In genomic region chr12:6424008-6424347, GRCh38 we compare ENCODE assay signal across 1 cellular context.
TF ChIP-seq lines count a peak whose summit lies in the region.

No MANE protein-coding gene starts in this region.

TF ChIP-seq in H1, 55 proteins besides CTCF, POLR2A, EP300 and RAD21:
- TF ChIP-seq RXRA (IDR thresholded peaks at IDR 0.05; ENCODE audit: insufficient read depth, low read depth, low read length) = no peak
- no peak for TF ChIP-seq SIN3A (conservative IDR thresholded peaks at IDR 0.05 in 1 of 2, IDR thresholded peaks at IDR 0.05 in 1 of 2; ENCODE audit: low read depth in 1 of 2, low read length in 2 of 2)
- TF ChIP-seq CBX5 (IDR thresholded peaks at IDR 0.05; ENCODE audit: low read depth, low read length) = no peak
- no peak for TF ChIP-seq KDM5A (IDR thresholded peaks at IDR 0.05; ENCODE audit: low read length)
- TF ChIP-seq CHD2 (IDR thresholded peaks at IDR 0.05; ENCODE audit: low read length) = no peak
- no peak for TF ChIP-seq GABPA (IDR thresholded peaks at IDR 0.05; ENCODE audit: borderline replicate concordance, insufficient read depth, low read length)
- TF ChIP-seq TAF7 (optimal IDR thresholded peaks at IDR 0.05; ENCODE audit: borderline replicate concordance, low read depth, low read length) = no peak
- no peak for TF ChIP-seq HDAC6 (IDR thresholded peaks at IDR 0.05; ENCODE audit: low read depth, low read length)
- TF ChIP-seq USF2 (IDR thresholded peaks at IDR 0.05; ENCODE audit: low read length) = no peak
- no peak for TF ChIP-seq GTF2F1 (IDR thresholded peaks at IDR 0.05; ENCODE audit: borderline replicate concordance, low read depth, low read length)
- TF ChIP-seq CHD7 (IDR thresholded peaks at IDR 0.05; ENCODE audit: insufficient replicate concordance, low read length) = no peak
TF ChIP-seq in H1: peak in this region for 0.
